ENCODE assay signal across 9 cellular contexts in genomic region chr17:81346908-81347349, GRCh38. TPM values are rescaled to one million over a fixed set of nuclear protein-coding genes. Genes with fewer than 3 reads are reported as not detected.
DNase-seq lines count a peak whose midpoint lies in the region; ATAC-seq and TF ChIP-seq lines count a peak whose summit lies in the region.
"Had no signal": no experiment of that assay in that cellular context is flagged by ENCODE, and none has a peak within 500 bp of the region (broad histone marks: within the 10 kb centered on the region; RNA-seq: fewer than 3 reads in every experiment).

No MANE protein-coding gene starts in this region.

- H3K9me3 Mint-ChIP-seq in neural progenitor cell = peaks cover 6% of the 10 kb centered on the region
- H3K9me3 Mint-ChIP-seq: activated T-cell treated with anti-CD3 and anti-CD28 coated beads, Interleukin-2, amount 50 U/mL, for 4 hours had no signal

- H3K4me3 ChIP-seq in A673 (ENCODE audit: low read depth, low read length, poor library complexity, severe bottlenecking) (peak overlapping the region; percentile 87), NT2/D1 (ENCODE audit: insufficient read length, low read depth) (peak overlapping the region; percentile 83), esophagus squamous epithelium (peak overlapping the region; percentile 46 to 84 (median 74)), neural progenitor cell (peak overlapping the region; percentile 64), aorta (ENCODE audit: low read length in 2 of 2) (no peak overlapping the region)

- TF ChIP-seq CTCF in A673 (conservative IDR thresholded peaks at IDR 0.05; ENCODE audit: low read depth, low read length) (no peak), esophagus squamous epithelium (IDR thresholded peaks at IDR 0.05) (no peak), neural progenitor cell (IDR thresholded peaks at IDR 0.05) (no peak)

- POLR2A ChIA-PET in A673 (lab: Charles Lee; ENCODE audit: low non-redundant PET) = no interaction called here

- H4K20me1 ChIP-seq in neural progenitor cell (ENCODE audit: low read depth) = peaks cover 47% of the 10 kb centered on the region

- H3K9me3 ChIP-seq in A673 (ENCODE audit: low read depth, low read length, poor library complexity, severe bottlenecking) (no peaks in the 10 kb centered on the region), NT2/D1 (ENCODE audit: insufficient read depth, low read length) (no peaks in the 10 kb centered on the region), esophagus squamous epithelium (no peaks in the 10 kb centered on the region), neural progenitor cell (ENCODE audit: low read depth) (no peaks in the 10 kb centered on the region), aorta (ENCODE audit: control insufficient read depth, low read length) (no peaks in the 10 kb centered on the region)

- peak overlapping the region; percentile 99 for H3K9ac ChIP-seq in NT2/D1 (ENCODE audit: insufficient read length, low read depth)
- H3K9ac ChIP-seq in neural progenitor cell = no peak overlapping the region

- WGBS in esophagus squamous epithelium, 2 donors = 93 to 100% methylated on average over 3 to 4 of the region's 11 CpGs
- 85 to 88% methylated on average over 11 of the region's 11 CpGs for WGBS in aorta, 2 donors

- CTCF ChIA-PET in A673 (lab: Charles Lee) = no interaction called here

- H3K27me3 Mint-ChIP-seq in neural progenitor cell (ENCODE audit: insufficient read depth, low read depth) = peaks cover 11% of the 10 kb centered on the region

- H3K36me3 Mint-ChIP-seq in neural progenitor cell = peaks cover 12% of the 10 kb centered on the region

- no peak overlapping the region for H2AFZ ChIP-seq in neural progenitor cell (replicated peaks)

- H3K4me1 ChIP-seq in A673 (ENCODE audit: insufficient read depth, low read length, poor library complexity, severe bottlenecking) (peaks cover 10% of the 10 kb centered on the region), NT2/D1 (ENCODE audit: insufficient read depth, insufficient read length) (peaks cover 20% of the 10 kb centered on the region), esophagus squamous epithelium (peaks cover 20 to 59% (median 21%) of the 10 kb centered on the region in 3 donors), neural progenitor cell (peaks cover 17% of the 10 kb centered on the region), aorta (ENCODE audit: control insufficient read depth in 1 of 2, insufficient read depth in 2 of 2, low read length in 2 of 2) (no peaks in the 10 kb centered on the region)

- BruUV-seq in A673 (replicated peaks; lab: Mats Ljungman, UMichigan) = no TSS peak

- ATAC-seq in HG02852 (IDR thresholded peaks at IDR 0.05; ENCODE audit: unreplicated experiment) (no peak), aorta (ENCODE audit: low FRiP score) (no peak)

- H3K36me3 ChIP-seq in A673 (ENCODE audit: insufficient read depth, low read length, poor library complexity, severe bottlenecking) (no peaks in the 10 kb centered on the region), NT2/D1 (ENCODE audit: insufficient read depth, insufficient read length, low read length) (no peaks in the 10 kb centered on the region), esophagus squamous epithelium (no peaks in the 10 kb centered on the region), neural progenitor cell (no peaks in the 10 kb centered on the region), aorta (ENCODE audit: control insufficient read depth in 1 of 2, insufficient read depth in 2 of 2, low read length in 1 of 2) (no peaks in the 10 kb centered on the region)

- intact Hi-C loops in A673 (cut with micrococcal nuclease; ENCODE audit: unreplicated experiment) (no loop called here), esophagus squamous epithelium (cut with DNase I) (no loop called here), aorta (cut with DNase I) (loop anchor here in 1 of 2 donors (2.0 kb wide), 1 partner anchor 44 kb away; no protein-coding TSS in a partner anchor)

- H3K4me3 Mint-ChIP-seq in neural progenitor cell = peak overlapping the region; percentile 86

- H3K27ac ChIP-seq in A673 (ENCODE audit: low read depth, low read length, poor library complexity, severe bottlenecking) (peak overlapping the region; percentile 96), esophagus squamous epithelium (peak overlapping the region; percentile 85 to 98 (median 94)), neural progenitor cell (no peak overlapping the region), aorta (ENCODE audit: low read depth in 1 of 2, low read length in 2 of 2) (no peak overlapping the region)

- H3K4me1 Mint-ChIP-seq in neural progenitor cell = peaks cover 33% of the 10 kb centered on the region

- peaks cover 38% of the 10 kb centered on the region for H3K79me2 ChIP-seq in neural progenitor cell (ENCODE audit: low read depth)

- H3K27me3 ChIP-seq in A673 (replicated peaks; ENCODE audit: insufficient read depth, low read depth, low read length, poor library complexity) = no peaks in the 10 kb centered on the region
- peaks cover 62% of the 10 kb centered on the region for H3K27me3 ChIP-seq in NT2/D1 (ENCODE audit: insufficient read depth, insufficient read length)
- H3K27me3 ChIP-seq in esophagus squamous epithelium = peaks cover 0 to 16% (median 0%) of the 10 kb centered on the region in 4 donors
- H3K27me3 ChIP-seq in neural progenitor cell = peaks cover 49% of the 10 kb centered on the region
- no peaks in the 10 kb centered on the region for H3K27me3 ChIP-seq in aorta (ENCODE audit: control insufficient read depth in 1 of 2, insufficient read depth in 2 of 2, low read length in 1 of 2)

- no peak for TF ChIP-seq POLR2A in esophagus squamous epithelium (IDR thresholded peaks at IDR 0.05)

- DNase-seq in A673 (ENCODE audit: low spot score) (no peak), NT2/D1 (ENCODE audit: low read depth, low spot score) (no peak), esophagus squamous epithelium (lab: John Stamatoyannopoulos, UW) (no peak), neural progenitor cell (ENCODE audit: low spot score) (no peak), NCI-H1092 (lab: John Stamatoyannopoulos, UW) (no peak), aorta (no peak), NCI-H526 (lab: John Stamatoyannopoulos, UW) (no peak)

- H3K27ac Mint-ChIP-seq in neural progenitor cell = no peak overlapping the region

- peak overlapping the region; percentile 89 for H3K4me2 ChIP-seq in neural progenitor cell

- peaks cover 47% of the 10 kb centered on the region for H3F3A ChIP-seq in neural progenitor cell (ENCODE audit: low read depth)

RNA-seq across cellular contexts. Expression of gene BAHCC1, which starts 48.3 kb away (rescaled TPM):
- total RNA-seq in A673 (2021) = 74.2 and 80.6 TPM in 2 replicates
- total RNA-seq in esophagus squamous epithelium = 10 to 100 TPM in 1 of 4 donors, 1 to 10 TPM in 3; 3.8 to 10.6 (median 5.4) TPM
- total RNA-seq in neural progenitor cell (ENCODE audit: low replicate concordance) = 3.4 and 26.3 TPM in 2 replicates
- total RNA-seq in aorta = 10 to 100 TPM; 22.8 to 49.3 TPM
- 10 to 100 TPM in 1 of 2 donors, 1 to 10 TPM in 1; 3.9 to 16.8 TPM for polyA plus RNA-seq in aorta

RNA-seq across cellular contexts. Expression of gene SLC38A10, which starts 51.8 kb away (rescaled TPM):
- total RNA-seq in A673 (2021) (75.1 and 77.3 TPM in 2 replicates), esophagus squamous epithelium (10 to 100 TPM; 37.8 to 49.8 (median 45.3) TPM), neural progenitor cell (ENCODE audit: low replicate concordance) (8.3 and 31.4 TPM in 2 replicates), aorta (10 to 100 TPM; 61.9 to 79.6 TPM)
- polyA plus RNA-seq in aorta = 100 to 1,000 TPM in 1 of 2 donors, 10 to 100 TPM in 1; 22.3 to 118 TPM

Comparison
In these comparisons a context has a peak if more than half of its experiments do, and no peak if none do; other contexts are left out.
1. H3K27ac ChIP-seq: peak in A673 (single experiment) and esophagus squamous epithelium (4 of 4); none in neural progenitor cell (single experiment) and aorta (0 of 2).
2. H3K4me3 ChIP-seq: peak in A673 (single experiment), NT2/D1 (single experiment), esophagus squamous epithelium (4 of 4) and neural progenitor cell (single experiment); none in aorta (0 of 2).